ENCODE assay signal across 10 cellular contexts in the genomic region with DNA sequence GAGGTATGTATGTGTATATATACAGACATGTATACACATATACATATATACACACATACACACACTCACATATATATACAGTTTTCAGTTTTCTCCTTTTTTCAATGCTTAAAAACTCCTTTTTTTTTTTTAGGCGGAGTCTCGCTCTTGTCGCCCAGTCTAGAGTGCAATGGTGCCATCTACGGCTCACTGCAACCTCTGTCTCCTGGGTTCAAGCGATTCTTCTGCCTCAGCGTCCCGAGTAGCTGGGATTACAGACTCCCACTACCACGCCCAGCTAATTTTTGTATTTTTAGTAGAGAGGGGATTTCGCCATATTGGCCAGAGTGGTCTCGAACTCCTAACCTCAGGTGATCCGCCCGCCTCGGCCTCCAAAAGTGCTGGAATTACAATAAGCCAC. TPM values are rescaled to one million over a fixed set of nuclear protein-coding genes. Genes with fewer than 3 reads are reported as not detected.
DNase-seq lines count a peak whose midpoint lies in the region; ATAC-seq and TF ChIP-seq lines count a peak whose summit lies in the region.
"Had no signal": no experiment of that assay in that cellular context is flagged by ENCODE, and none has a peak within 500 bp of the region (broad histone marks: within the 10 kb centered on the region; RNA-seq: fewer than 3 reads in every experiment).

No MANE protein-coding gene starts in this region.

- no peak for TF ChIP-seq CTCF in left ventricle myocardium inferior (IDR thresholded peaks at IDR 0.05; ENCODE audit: borderline replicate concordance)
- TF ChIP-seq CTCF in brain microvascular endothelial cell (IDR thresholded peaks at IDR 0.05; ENCODE audit: low read depth, low read length, missing control alignments), result no peak
- TF ChIP-seq CTCF in upper lobe of left lung (IDR thresholded peaks at IDR 0.05), result no peak

- DNase-seq in left ventricle myocardium inferior, result no peak
- no peak for DNase-seq in right cardiac atrium
- no peak for DNase-seq in brain microvascular endothelial cell
- no peak for DNase-seq in upper lobe of left lung
- no peak for DNase-seq in NCI-H226
- DNase-seq in Ammon's horn (ENCODE audit: low spot score), result no peak
- DNase-seq in HAP-1 (ENCODE audit: low spot score in 2 of 2), result no peak
- DNase-seq: NCI-H2029 had no signal

- H3K27me3 ChIP-seq in left ventricle myocardium inferior (ENCODE audit: low read depth), result peaks cover 26% of the 10 kb centered on the region
- H3K27me3 ChIP-seq in right cardiac atrium (ENCODE audit: control insufficient read depth, insufficient read depth), result no peaks in the 10 kb centered on the region
- peaks cover 1% of the 10 kb centered on the region for H3K27me3 ChIP-seq in brain microvascular endothelial cell (replicated peaks)
- H3K27me3 ChIP-seq in mononuclear cell (ENCODE audit: insufficient read depth, low read length), result peaks cover 3% of the 10 kb centered on the region
- H3K27me3 ChIP-seq in upper lobe of left lung, result no peaks in the 10 kb centered on the region
- no peaks in the 10 kb centered on the region for H3K27me3 ChIP-seq in HAP-1 (ENCODE audit: low read depth)

- TF ChIP-seq POLR2A in upper lobe of left lung (IDR thresholded peaks at IDR 0.05), result no peak

- in situ Hi-C loops in brain microvascular endothelial cell (cut with HindIII; ENCODE audit: low pct_ligation_motif_present, low sequenced_read_pairs) (no loop called here), HAP-1 (cut with MboI; ENCODE audit: low sequenced_read_pairs) (no loop called here)

- H3K27ac ChIP-seq in left ventricle myocardium inferior (replicated peaks) (no peak overlapping the region), right cardiac atrium (ENCODE audit: low read length) (no peak overlapping the region), brain microvascular endothelial cell (no peak overlapping the region), upper lobe of left lung (no peak overlapping the region)
- H3K27ac ChIP-seq: BLaER1 treated with 17β-estradiol and CSF1 and Interleukin-3, amounts not matched to agents 10 nM and 100 nM had no signal

- ATAC-seq in right cardiac atrium (no peak), upper lobe of left lung (ENCODE audit: low FRiP score in 2 of 2) (no peak)

- H3K9me3 ChIP-seq in left ventricle myocardium inferior (replicated peaks), result no peaks in the 10 kb centered on the region
- H3K9me3 ChIP-seq in right cardiac atrium (ENCODE audit: control insufficient read depth, low read length), result no peaks in the 10 kb centered on the region
- H3K9me3 ChIP-seq in mononuclear cell (ENCODE audit: low read depth, low read length), result no peaks in the 10 kb centered on the region
- no peaks in the 10 kb centered on the region for H3K9me3 ChIP-seq in upper lobe of left lung
- H3K9me3 ChIP-seq in HAP-1, result no peaks in the 10 kb centered on the region

- 58% methylated on average over 13 of the region's 13 CpGs for WGBS in right cardiac atrium
- 49 to 57% methylated on average over 13 of the region's 13 CpGs for WGBS in upper lobe of left lung, 2 donors

- H3K4me3 ChIP-seq in left ventricle myocardium inferior (peak overlapping the region; percentile 46), right cardiac atrium (ENCODE audit: low read length) (no peak overlapping the region), brain microvascular endothelial cell (ENCODE audit: low read depth, low read length) (peak overlapping the region; percentile 49), mononuclear cell (ENCODE audit: low read length) (peak overlapping the region; percentile 22), upper lobe of left lung (peak overlapping the region in 3 of 4 donors; percentile 29 to 45 (median 40)), HAP-1 (no peak overlapping the region)
- H3K4me3 ChIP-seq: BLaER1 treated with 17β-estradiol and CSF1 and Interleukin-3, amounts not matched to agents 10 nM and 100 nM had no signal

- H3K36me3 ChIP-seq in left ventricle myocardium inferior (peaks cover 32% of the 10 kb centered on the region), brain microvascular endothelial cell (replicated peaks) (no peaks in the 10 kb centered on the region), upper lobe of left lung (no peaks in the 10 kb centered on the region), HAP-1 (replicated peaks) (no peaks in the 10 kb centered on the region)
- H3K36me3 ChIP-seq: BLaER1 treated with 17β-estradiol and CSF1 and Interleukin-3, amounts not matched to agents 10 nM and 100 nM had no signal

- intact Hi-C loops in left ventricle myocardium inferior (cut with micrococcal nuclease) (no loop called here), right cardiac atrium (cut with DNase I) (no loop called here)

- H3K4me1 ChIP-seq in left ventricle myocardium inferior (peaks cover 38% of the 10 kb centered on the region), right cardiac atrium (ENCODE audit: control insufficient read depth, insufficient read depth, low read length) (no peaks in the 10 kb centered on the region), mononuclear cell (ENCODE audit: insufficient read depth, low read length) (peaks cover 9% of the 10 kb centered on the region), upper lobe of left lung (peaks cover 7 to 9% (median 8%) of the 10 kb centered on the region in 4 donors), HAP-1 (no peaks in the 10 kb centered on the region)
- H3K4me1 ChIP-seq: BLaER1 treated with 17β-estradiol and CSF1 and Interleukin-3, amounts not matched to agents 10 nM and 100 nM had no signal

- no peak for TF ChIP-seq EP300 in upper lobe of left lung (IDR thresholded peaks at IDR 0.05)

RNA-seq across cellular contexts. Expression of gene STYXL2, which starts 27.0 kb away (rescaled TPM):
- total RNA-seq in left ventricle myocardium inferior (177 TPM), right cardiac atrium (100 to 1,000 TPM in 3 of 4 donors, 10 to 100 TPM in 1; 94.1 to 144 (median 122) TPM), mononuclear cell (not detected), upper lobe of left lung (under 1 TPM in 3 of 6 donors, not detected in 3; 0.10 to 0.30 (median 0.23) TPM)
- polyA plus RNA-seq in right cardiac atrium, result 69.5 TPM

RNA-seq across cellular contexts. Expression of gene GPA33, which starts 30.7 kb away (rescaled TPM):
- 0.91 TPM for total RNA-seq in left ventricle myocardium inferior
- total RNA-seq in right cardiac atrium, result under 1 TPM in 3 of 4 donors, not detected in 1; 0.11 to 0.31 (median 0.14) TPM
- 0.36 TPM for polyA plus RNA-seq in right cardiac atrium
- total RNA-seq in mononuclear cell, result 2.6 TPM
- total RNA-seq in upper lobe of left lung, result 10 to 100 TPM in 1 of 6 donors, 1 to 10 TPM in 4, under 1 TPM in 1; 0.89 to 18.4 (median 3.8) TPM

Comparison
In these comparisons a context has a peak if more than half of its experiments do, and no peak if none do; other contexts are left out.
1. H3K4me3 ChIP-seq: peak in left ventricle myocardium inferior (single experiment), brain microvascular endothelial cell (single experiment), mononuclear cell (single experiment) and upper lobe of left lung (3 of 4); none in right cardiac atrium (single experiment) and HAP-1 (single experiment).
2. RNA of gene STYXL2, which starts 27.0 kb away (total RNA-seq): 177 TPM in left ventricle myocardium inferior (single experiment) and 94.1 to 144 TPM in right cardiac atrium; 0.10 to 0.30 TPM in upper lobe of left lung and not detected in mononuclear cell (single experiment); every median in the first group is over 10 times any median in the second.